Comparison of ENCODE assay signal across 8 cellular contexts in genomic region chr19:18419699-18420460, GRCh38.
DNase-seq lines count a peak whose midpoint lies in the region; ATAC-seq lines count a peak whose summit lies in the region.

No MANE protein-coding gene starts in this region.

- peaks cover 11% of the 10 kb centered on the region for H3K27me3 Mint-ChIP-seq in activated naive CD4-positive, alpha-beta T cell treated with anti-CD3 and anti-CD28 coated beads, Interleukin-2, amount 50 U/mL, for 24 hours

- H3K9me3 Mint-ChIP-seq in activated naive CD4-positive, alpha-beta T cell treated with anti-CD3 and anti-CD28 coated beads, Interleukin-2, amount 50 U/mL, for 24 hours, result no peaks in the 10 kb centered on the region

- no peak overlapping the region for H3K27ac Mint-ChIP-seq in activated naive CD4-positive, alpha-beta T cell treated with anti-CD3 and anti-CD28 coated beads, Interleukin-2, amount 50 U/mL, for 24 hours

- peak overlapping the region; percentile 94 for H3K4me3 Mint-ChIP-seq in activated naive CD4-positive, alpha-beta T cell treated with anti-CD3 and anti-CD28 coated beads, Interleukin-2, amount 50 U/mL, for 24 hours

- in situ Hi-C loops in KBM-7 (cut with MboI; ENCODE audit: low pct_unique_long_range_greater_than_20kb, low sequenced_read_pairs), result no loop called here

- peak overlapping the region; percentile 41 for H3K4me3 ChIP-seq in iPS-11a (ENCODE audit: low read depth, low read length)

- peaks cover 61% of the 10 kb centered on the region for H3K4me1 Mint-ChIP-seq in activated naive CD4-positive, alpha-beta T cell treated with anti-CD3 and anti-CD28 coated beads, Interleukin-2, amount 50 U/mL, for 24 hours

- ATAC-seq in GM18498 (IDR thresholded peaks at IDR 0.05; ENCODE audit: unreplicated experiment), result no peak

- no peaks in the 10 kb centered on the region for H3K36me3 Mint-ChIP-seq in activated naive CD4-positive, alpha-beta T cell treated with anti-CD3 and anti-CD28 coated beads, Interleukin-2, amount 50 U/mL, for 24 hours

- DNase-seq in NOMO-1 (lab: John Stamatoyannopoulos, UW; ENCODE audit: unreplicated experiment in 2 of 2) (peak; percentile 16 to 47), NOMO-1 treated with dmso at 0.1 percent for 144 hours (lab: John Stamatoyannopoulos, UW; ENCODE audit: unreplicated experiment) (no peak), NAMALWA (ENCODE audit: low spot score) (peak; percentile 83), KBM-7 (no peak)
- peak; percentile 58 for DNase-seq in stimulated activated CD4-positive, alpha-beta T cell treated with anti-CD3 and anti-CD28 coated beads, Interleukin-4, amount 100 ng/mL, for 24 hours

Comparison
In these comparisons a context has a peak if more than half of its experiments do, and no peak if none do; other contexts are left out.
1. DNase-seq: peak in NOMO-1 (2 of 2), NAMALWA (single experiment) and stimulated activated CD4-positive, alpha-beta T cell treated with anti-CD3 and anti-CD28 coated beads, Interleukin-4, amount 100 ng/mL, for 24 hours (single experiment); none in NOMO-1 treated with dmso at 0.1 percent for 144 hours (single experiment) and KBM-7 (single experiment).